Comparison of ENCODE assay signal across 19 cellular contexts in genomic region chr10:497898-498451, GRCh38.
DNase-seq lines count a peak whose midpoint lies in the region; ATAC-seq and TF ChIP-seq lines count a peak whose summit lies in the region.
"Had no signal": no experiment of that assay in that cellular context is flagged by ENCODE, and none has a peak within 500 bp of the region (broad histone marks: within the 10 kb centered on the region; RNA-seq: fewer than 3 reads in every experiment).

No MANE protein-coding gene starts in this region.

- H3K27ac ChIP-seq in Peyer's patch (no peak overlapping the region), rectal smooth muscle tissue (ENCODE audit: low read depth, low read length) (peak overlapping the region; percentile 85), neural progenitor cell (no peak overlapping the region)
- H3K27ac ChIP-seq: KMS-11, SK-N-MC had no signal

- H3K4me1 Mint-ChIP-seq in neural progenitor cell, result peaks cover 44% of the 10 kb centered on the region
- H3K4me1 Mint-ChIP-seq: CD14-positive monocyte had no signal

- no peaks in the 10 kb centered on the region for H3K9me3 Mint-ChIP-seq in neural progenitor cell
- H3K9me3 Mint-ChIP-seq: CD14-positive monocyte had no signal

- H3K4me3 Mint-ChIP-seq in neural progenitor cell, result no peak overlapping the region
- H3K4me3 Mint-ChIP-seq: CD14-positive monocyte had no signal

- H3F3A ChIP-seq in neural progenitor cell (ENCODE audit: low read depth), result no peaks in the 10 kb centered on the region

- ATAC-seq in left cardiac atrium (peak; percentile 25 to 45), HG03520 (IDR thresholded peaks at IDR 0.05; ENCODE audit: unreplicated experiment) (no peak), GM19452 (IDR thresholded peaks at IDR 0.05; ENCODE audit: unreplicated experiment) (no peak)
- ATAC-seq: GM12878 had no signal

- intact Hi-C loops in left cardiac atrium (cut with DNase I), result no loop called here

- H3K36me3 Mint-ChIP-seq in neural progenitor cell, result peaks cover 11% of the 10 kb centered on the region
- H3K36me3 Mint-ChIP-seq: CD14-positive monocyte had no signal

- H2AFZ ChIP-seq in neural progenitor cell (replicated peaks), result no peak overlapping the region

- DNase-seq in DMS79 (lab: John Stamatoyannopoulos, UW) (peak; percentile 40), Peyer's patch (peak in 2 of 3 donors; percentile 24 to 44), left cardiac atrium (no peak), hepatic stellate cell (ENCODE audit: low spot score) (no peak), neural progenitor cell (ENCODE audit: low spot score) (no peak)
- DNase-seq: Caco-2, DMS53, GOT3, MG63, NCI-H1105 treated with DMSO at 0.1 percent for 48 hours, NCI-H2029, NCI-H2171 treated with DMSO at 0.1 percent for 48 hours had no signal

- H3K4me2 ChIP-seq in neural progenitor cell, result no peak overlapping the region
- H3K4me2 ChIP-seq: KMS-11 had no signal

- H3K4me3 ChIP-seq in Peyer's patch, result no peak overlapping the region
- no peak overlapping the region for H3K4me3 ChIP-seq in rectal smooth muscle tissue (ENCODE audit: low read length)
- no peak overlapping the region for H3K4me3 ChIP-seq in neural progenitor cell
- H3K4me3 ChIP-seq: GM12878, MG63, SK-N-MC had no signal

- no peak for TF ChIP-seq POLR2A in Peyer's patch (IDR thresholded peaks at IDR 0.05)

- no peaks in the 10 kb centered on the region for H3K27me3 ChIP-seq in Peyer's patch
- no peaks in the 10 kb centered on the region for H3K27me3 ChIP-seq in rectal smooth muscle tissue (ENCODE audit: control insufficient read depth, insufficient read depth, low read length)
- H3K27me3 ChIP-seq in neural progenitor cell, result no peaks in the 10 kb centered on the region
- H3K27me3 ChIP-seq: MG63 had no signal

- H4K20me1 ChIP-seq in neural progenitor cell (ENCODE audit: low read depth), result peaks cover 67% of the 10 kb centered on the region

- H3K27me3 Mint-ChIP-seq in neural progenitor cell (ENCODE audit: insufficient read depth, low read depth), result peaks cover 1% of the 10 kb centered on the region

- peaks cover 0 to 11% (median 0%) of the 10 kb centered on the region in 4 donors for H3K4me1 ChIP-seq in Peyer's patch
- H3K4me1 ChIP-seq in rectal smooth muscle tissue (ENCODE audit: control insufficient read depth, insufficient read depth, low read length), result peaks cover 56% of the 10 kb centered on the region
- peaks cover 19% of the 10 kb centered on the region for H3K4me1 ChIP-seq in neural progenitor cell
- H3K4me1 ChIP-seq: Caco-2 had no signal

- H3K79me2 ChIP-seq in neural progenitor cell (ENCODE audit: low read depth), result peaks cover 26% of the 10 kb centered on the region

- H3K36me3 ChIP-seq in Peyer's patch, result no peaks in the 10 kb centered on the region
- H3K36me3 ChIP-seq in rectal smooth muscle tissue (ENCODE audit: control insufficient read depth, insufficient read depth, low read length), result no peaks in the 10 kb centered on the region
- no peaks in the 10 kb centered on the region for H3K36me3 ChIP-seq in neural progenitor cell
- H3K36me3 ChIP-seq: MG63 had no signal

- H3K27ac Mint-ChIP-seq in neural progenitor cell, result no peak overlapping the region

- H3K9ac ChIP-seq in rectal smooth muscle tissue (ENCODE audit: low read length) (no peak overlapping the region), neural progenitor cell (no peak overlapping the region)
- H3K9ac ChIP-seq: KMS-11 had no signal

- H3K9me3 ChIP-seq in Peyer's patch (no peaks in the 10 kb centered on the region), neural progenitor cell (ENCODE audit: low read depth) (no peaks in the 10 kb centered on the region)
- H3K9me3 ChIP-seq: Caco-2, MG63 had no signal

- TF ChIP-seq CTCF in Peyer's patch (IDR thresholded peaks at IDR 0.05), result no peak
- TF ChIP-seq CTCF in neural progenitor cell (IDR thresholded peaks at IDR 0.05), result no peak

Comparison
In these comparisons a context has a peak if more than half of its experiments do, and no peak if none do; other contexts are left out.
1. DNase-seq: peak in DMS79 (single experiment) and Peyer's patch (2 of 3); none in left cardiac atrium (single experiment), hepatic stellate cell (single experiment) and neural progenitor cell (single experiment).
2. ATAC-seq: peak in left cardiac atrium (2 of 2); none in HG03520 (single experiment) and GM19452 (single experiment).